In genomic region chr7:44565097-44565794, GRCh38 we compare ENCODE assay signal across 9 cellular contexts. TPM values are rescaled to one million over a fixed set of nuclear protein-coding genes. Genes with fewer than 3 reads are reported as not detected.
A peak's percentile ranks its signal among the peaks of the same experiment; 100 is the strongest.
DNase-seq lines count a peak whose midpoint lies in the region; ATAC-seq and TF ChIP-seq lines count a peak whose summit lies in the region.
"Had no signal": no experiment of that assay in that cellular context is flagged by ENCODE, and none has a peak within 500 bp of the region (broad histone marks: within the 10 kb centered on the region; RNA-seq: fewer than 3 reads in every experiment).

No MANE protein-coding gene starts in this region.

- no peak overlapping the region for H3K56ac ChIP-seq in mesendoderm (ENCODE audit: low read length)

- H3K36me3 ChIP-seq in mesendoderm (ENCODE audit: control insufficient read depth, insufficient read depth, low read length): peaks cover 31% of the 10 kb centered on the region

- no peak overlapping the region for H3K18ac ChIP-seq in mesendoderm (ENCODE audit: low read length)

- H2BK5ac ChIP-seq in mesendoderm (ENCODE audit: low read length): no peak overlapping the region

- DNase-seq in GM10266 (ENCODE audit: extremely low spot score) (peak; percentile 62), NCI-H69 (lab: John Stamatoyannopoulos, UW) (peak; percentile 61), mesendoderm (peak; percentile 65), 8988T (no peak)
- peak; percentile 19 to 45 for DNase-seq in activated CD8-positive, alpha-beta memory T cell treated with anti-CD3 and anti-CD28 coated beads for 1 hour (ENCODE audit: extremely low read depth in 1 of 2, low read depth in 1 of 2)
- peak; percentile 40 for DNase-seq in effector CD8-positive, alpha-beta T cell (lab: John Stamatoyannopoulos, UW)
- DNase-seq in stimulated activated CD8-positive, alpha-beta memory T cell treated with anti-CD3 and anti-CD28 coated beads, Interleukin-7, amount 100 ng/mL, for 24 hours (ENCODE audit: low read depth): peak; percentile 31

- H3K4me1 ChIP-seq in mesendoderm (ENCODE audit: control insufficient read depth, low read depth, low read length): no peaks in the 10 kb centered on the region

- H4K5ac ChIP-seq in mesendoderm (ENCODE audit: low read length): no peak overlapping the region

- H3K9ac ChIP-seq in mesendoderm (ENCODE audit: low read length): no peak overlapping the region

- no peaks in the 10 kb centered on the region for H3K79me2 ChIP-seq in mesendoderm (ENCODE audit: control insufficient read depth, insufficient read depth, low read length)

- no peak overlapping the region for H3K4ac ChIP-seq in mesendoderm (ENCODE audit: low read depth, low read length)

- H3K79me1 ChIP-seq in mesendoderm (ENCODE audit: low read length): peaks cover 11% of the 10 kb centered on the region

- H4K8ac ChIP-seq in mesendoderm (ENCODE audit: low read depth, low read length): no peak overlapping the region

- no peak overlapping the region for H2BK120ac ChIP-seq in mesendoderm (ENCODE audit: low read depth, low read length)

- H3K23ac ChIP-seq in mesendoderm (ENCODE audit: low read length): no peak overlapping the region

- no peak overlapping the region for H3K27ac ChIP-seq in mesendoderm (ENCODE audit: low read depth, low read length)
- H3K27ac ChIP-seq: epithelial cell of prostate had no signal

- TF ChIP-seq CTCF in GM10266 (IDR thresholded peaks at IDR 0.05; ENCODE audit: control insufficient read depth, insufficient read depth, low read depth, missing control alignments): peak; percentile 98

- ATAC-seq in HG02885 (IDR thresholded peaks at IDR 0.05; ENCODE audit: poor library complexity, unreplicated experiment): peak; percentile 83

- H2AK5ac ChIP-seq in mesendoderm (ENCODE audit: low read length): no peak overlapping the region

- H3K4me3 ChIP-seq in mesendoderm (ENCODE audit: low read length): no peak overlapping the region

- no peak overlapping the region for H2BK15ac ChIP-seq in mesendoderm (replicated peaks; ENCODE audit: low read depth)

- no peaks in the 10 kb centered on the region for H3K27me3 ChIP-seq in mesendoderm (ENCODE audit: insufficient read depth, low read length, poor library complexity)

- WGBS in mesendoderm (ENCODE audit: extremely low coverage, insufficient coverage, low lambda C conversion rate): no CpG with 5 or more reads among the region's 13 CpGs

- H3K4me2 ChIP-seq in mesendoderm (ENCODE audit: low read length): no peak overlapping the region

RNA-seq across cellular contexts. Expression of gene DDX56, which starts 8.5 kb away (rescaled TPM):
- 79.9 TPM for polyA plus RNA-seq in mesendoderm (2013, experiment 1 of 2)
- polyA plus RNA-seq in mesendoderm (2013, experiment 2 of 2): 72.0 TPM

RNA-seq across cellular contexts. Expression of gene TMED4, which starts 16.8 kb away (rescaled TPM):
- polyA plus RNA-seq in mesendoderm (2013, experiment 1 of 2): 24.1 TPM
- polyA plus RNA-seq in mesendoderm (2013, experiment 2 of 2): 24.4 TPM

RNA-seq across cellular contexts. Expression of gene NPC1L1, which starts 24.1 kb away (rescaled TPM):
- polyA plus RNA-seq in mesendoderm (2013, experiment 1 of 2): 0.22 TPM
- polyA plus RNA-seq in mesendoderm (2013, experiment 2 of 2): 0.18 TPM

RNA-seq across cellular contexts. Expression of gene OGDH, which starts 41.2 kb away (rescaled TPM):
- 40.8 TPM for polyA plus RNA-seq in mesendoderm (2013, experiment 1 of 2)
- polyA plus RNA-seq in mesendoderm (2013, experiment 2 of 2): 40.9 TPM
